In genomic region chr12:132689227-132689626, GRCh38 we compare ENCODE assay signal across 11 cellular contexts. TPM values are rescaled to one million over a fixed set of nuclear protein-coding genes. Genes with fewer than 3 reads are reported as not detected.
DNase-seq lines count a peak whose midpoint lies in the region; ATAC-seq and TF ChIP-seq lines count a peak whose summit lies in the region.
"Had no signal": no experiment of that assay in that cellular context is flagged by ENCODE, and none has a peak within 500 bp of the region (broad histone marks: within the 10 kb centered on the region; RNA-seq: fewer than 3 reads in every experiment).

No MANE protein-coding gene starts in this region.

- H3K4me3 ChIP-seq in HUES64 (ENCODE audit: low read length) = peak overlapping the region; percentile 47
- H3K4me3 ChIP-seq in mucosa of stomach (ENCODE audit: low read length) = no peak overlapping the region
- no peak overlapping the region for H3K4me3 ChIP-seq in spleen
- H3K4me3 ChIP-seq: coronary artery had no signal

- WGBS in HUES64 = 50% methylated on average over 18 of the region's 18 CpGs
- 79 to 92% (median 82%) methylated on average over 18 of the region's 18 CpGs for WGBS in spleen, 5 donors

- H3K9me3 ChIP-seq in HUES64 (ENCODE audit: insufficient read depth, low read depth, low read length) (no peaks in the 10 kb centered on the region), mucosa of stomach (ENCODE audit: control insufficient read depth, low read length) (no peaks in the 10 kb centered on the region), spleen (no peaks in the 10 kb centered on the region)

- no peak for TF ChIP-seq POLR2A in spleen (IDR thresholded peaks at IDR 0.05)

- H3K9me3 Mint-ChIP-seq in CD14-positive monocyte (peaks cover 0 to 2% (median 0%) of the 10 kb centered on the region in 7 donors), brain (no peaks in the 10 kb centered on the region)

- peaks cover 4% of the 10 kb centered on the region; the same call in 1 of the 2 replicates for H3K4me1 ChIP-seq in HUES64 (ENCODE audit: insufficient read depth, low read length)
- peaks cover 11% of the 10 kb centered on the region for H3K4me1 ChIP-seq in mucosa of stomach (ENCODE audit: control insufficient read depth, insufficient read depth, low read length)
- H3K4me1 ChIP-seq in spleen = peaks cover 7 to 31% (median 18%) of the 10 kb centered on the region in 6 donors

- H3K36me3 ChIP-seq in HUES64 (ENCODE audit: insufficient read depth, low read length) (peaks cover 26% of the 10 kb centered on the region), mucosa of stomach (ENCODE audit: control insufficient read depth, insufficient read depth, low read length) (no peaks in the 10 kb centered on the region), spleen (peaks cover 0 to 16% (median 0%) of the 10 kb centered on the region in 6 donors)

- H3K4me1 Mint-ChIP-seq in CD14-positive monocyte = peaks cover 17% of the 10 kb centered on the region
- H3K4me1 Mint-ChIP-seq in brain = peaks cover 20% of the 10 kb centered on the region

- H3K27me3 ChIP-seq in HUES64 (ENCODE audit: insufficient read depth, low read length) (peaks cover 14% of the 10 kb centered on the region), mucosa of stomach (ENCODE audit: control insufficient read depth, insufficient read depth, low read length) (no peaks in the 10 kb centered on the region), spleen (replicated peaks in 1 of 7) (no peaks in the 10 kb centered on the region)

- peaks cover 3 to 12% (median 9%) of the 10 kb centered on the region in 3 donors for H3K27me3 Mint-ChIP-seq in CD14-positive monocyte (ENCODE audit: low read depth in 3 of 3)
- H3K27me3 Mint-ChIP-seq in brain = no peaks in the 10 kb centered on the region

- H3K27ac ChIP-seq in HUES64 (ENCODE audit: low read depth, low read length) (no peak overlapping the region), spleen (no peak overlapping the region)
- H3K27ac ChIP-seq: coronary artery had no signal

- H3K27ac Mint-ChIP-seq in CD14-positive monocyte (peak overlapping the region in 1 of 7 donors; percentile 7), brain (peak overlapping the region in 3 of 5 experiments; percentile 22 to 41 (median 40))

- TF ChIP-seq CTCF in CD14-positive monocyte (IDR thresholded peaks at IDR 0.05) = no peak
- TF ChIP-seq CTCF in brain (conservative IDR thresholded peaks at IDR 0.05) = no peak
- TF ChIP-seq CTCF in spleen (IDR thresholded peaks at IDR 0.05 in 8 of 11, conservative IDR thresholded peaks at IDR 0.05 in 3 of 11) = no peak

- H3K36me3 Mint-ChIP-seq in CD14-positive monocyte = no peaks in the 10 kb centered on the region
- H3K36me3 Mint-ChIP-seq in brain = peaks cover 10% of the 10 kb centered on the region

- intact Hi-C loops in CD14-positive monocyte (cut with micrococcal nuclease) = loop anchor here in 1 of 2 donors (10.0 kb wide), 1 partner anchor 136 kb away; the partner anchor contains the start of gene GOLGA3
- intact Hi-C loops in spleen (cut with DNase I; ENCODE audit: low total_unique reads) = no loop called here

- H3K4me3 Mint-ChIP-seq in CD14-positive monocyte = peak overlapping the region; percentile 10 to 44
- H3K4me3 Mint-ChIP-seq in brain = peak overlapping the region; percentile 68 to 85 (median 79)

- ATAC-seq in GM19023 (IDR thresholded peaks at IDR 0.05; ENCODE audit: unreplicated experiment) (no peak), GM19328 (IDR thresholded peaks at IDR 0.05; ENCODE audit: unreplicated experiment) (no peak), HG03025 (IDR thresholded peaks at IDR 0.05; ENCODE audit: low FRiP score, unreplicated experiment) (no peak)

- 0 out of 2 replicates have a peak overlapping the region, but pooled peaks have one; percentile 5 for H3K9ac ChIP-seq in HUES64 (ENCODE audit: low read depth, low read length)
- H3K9ac ChIP-seq in mucosa of stomach (ENCODE audit: low read length) = peak overlapping the region; percentile 47

- DNase-seq in CD14-positive monocyte (ENCODE audit: low spot score) = no peak
- no peak for DNase-seq in spleen
- DNase-seq: activated CD4-positive, alpha-beta T cell treated with anti-CD3 and anti-CD28 coated beads for 1 hour; NCI-H774 had no signal

RNA-seq across cellular contexts. Expression of gene PXMP2, which starts 1.8 kb away (rescaled TPM):
- 1 to 10 TPM; 8.7 to 9.2 TPM for polyA plus RNA-seq in CD14-positive monocyte
- polyA plus RNA-seq in HUES64 (2013, experiment 1 of 2) = 17.2 TPM
- polyA plus RNA-seq in HUES64 (2013, experiment 2 of 2) = 17.8 TPM
- polyA plus RNA-seq in brain (ENCODE audit: insufficient read depth, low read depth, low replicate concordance) = 66.0 TPM
- total RNA-seq in spleen = 10 to 100 TPM in 4 of 7 donors, 1 to 10 TPM in 3; 8.4 to 19.6 (median 10.0) TPM
- polyA plus RNA-seq in spleen = 10 to 100 TPM in 1 of 3 donors, 1 to 10 TPM in 2; 3.3 to 11.3 (median 7.7) TPM

RNA-seq across cellular contexts. Expression of gene POLE, which starts 2.1 kb away (rescaled TPM):
- 1 to 10 TPM in 1 of 2 donors, under 1 TPM in 1; 1.00 to 2.2 TPM for polyA plus RNA-seq in CD14-positive monocyte
- polyA plus RNA-seq in HUES64 (2013, experiment 1 of 2) = 72.0 TPM
- 61.9 TPM for polyA plus RNA-seq in HUES64 (2013, experiment 2 of 2)
- polyA plus RNA-seq in brain (ENCODE audit: insufficient read depth, low read depth, low replicate concordance) = 21.6 TPM
- 100 to 1,000 TPM in 3 of 7 donors, 10 to 100 TPM in 4; 70.1 to 122 (median 99.6) TPM for total RNA-seq in spleen
- 10 to 100 TPM; 18.1 to 37.6 (median 30.4) TPM for polyA plus RNA-seq in spleen

RNA-seq across cellular contexts. Expression of gene PGAM5, which starts 21.4 kb away (rescaled TPM):
- polyA plus RNA-seq in CD14-positive monocyte (10 to 100 TPM in 1 of 2 donors, 1 to 10 TPM in 1; 7.0 to 10.3 TPM), brain (ENCODE audit: insufficient read depth, low read depth, low replicate concordance) (25.1 TPM), spleen (10 to 100 TPM in 2 of 3 donors, 1 to 10 TPM in 1; 8.2 to 24.0 (median 14.1) TPM)
- polyA plus RNA-seq in HUES64 (2013, experiment 1 of 2) = 53.0 TPM
- polyA plus RNA-seq in HUES64 (2013, experiment 2 of 2) = 43.5 TPM
- total RNA-seq in spleen = 10 to 100 TPM; 19.4 to 28.8 (median 21.7) TPM
